Comparison of ENCODE assay signal across 14 cellular contexts in genomic region chr2:64133828-64134227, GRCh38. TPM values are rescaled to one million over a fixed set of nuclear protein-coding genes. Genes with fewer than 3 reads are reported as not detected.
DNase-seq lines count a peak whose midpoint lies in the region; TF ChIP-seq lines count a peak whose summit lies in the region.
"Had no signal": no experiment of that assay in that cellular context is flagged by ENCODE, and none has a peak within 500 bp of the region (broad histone marks: within the 10 kb centered on the region; RNA-seq: fewer than 3 reads in every experiment).

No MANE protein-coding gene starts in this region.

- H3K9ac ChIP-seq in mesendoderm (ENCODE audit: low read length): no peak overlapping the region
- H3K9ac ChIP-seq: parathyroid adenoma had no signal

- no peak overlapping the region for H3K23ac ChIP-seq in mesendoderm (ENCODE audit: low read length)

- H4K8ac ChIP-seq in mesendoderm (ENCODE audit: low read depth, low read length): no peak overlapping the region

- no peaks in the 10 kb centered on the region for H3K9me3 ChIP-seq in effector memory CD4-positive, alpha-beta T cell (ENCODE audit: control insufficient read depth, low read length)
- H3K9me3 ChIP-seq in tibial artery: no peaks in the 10 kb centered on the region
- H3K9me3 ChIP-seq: HAP-1 had no signal

- no peaks in the 10 kb centered on the region for H3K27me3 Mint-ChIP-seq in activated naive CD4-positive, alpha-beta T cell treated with anti-CD3 and anti-CD28 coated beads for 36 hours (ENCODE audit: low read depth)
- H3K27me3 Mint-ChIP-seq in activated naive CD4-positive, alpha-beta T cell treated with anti-CD3 and anti-CD28 coated beads, Interleukin-2, amount 10 ng/mL, durations not matched to agents 7 days and 5 days: no peaks in the 10 kb centered on the region
- no peaks in the 10 kb centered on the region for H3K27me3 Mint-ChIP-seq in T-helper 2 cell treated with Interferon-gamma antibody and Interleukin-4, amounts not matched to agents 5 μg/mL and 100 μg/mL, for 36 hours (ENCODE audit: low read depth)
- no peaks in the 10 kb centered on the region for H3K27me3 Mint-ChIP-seq in type B pancreatic cell

- peak overlapping the region; percentile 72 for H3K27ac Mint-ChIP-seq in activated naive CD4-positive, alpha-beta T cell treated with anti-CD3 and anti-CD28 coated beads for 36 hours
- H3K27ac Mint-ChIP-seq in activated naive CD4-positive, alpha-beta T cell treated with anti-CD3 and anti-CD28 coated beads, Interleukin-2, amount 10 ng/mL, durations not matched to agents 7 days and 5 days: no peak overlapping the region
- H3K27ac Mint-ChIP-seq in T-helper 2 cell treated with Interferon-gamma antibody and Interleukin-4, amounts not matched to agents 5 μg/mL and 100 μg/mL, for 36 hours: no peak overlapping the region
- H3K27ac Mint-ChIP-seq in type B pancreatic cell: peak overlapping the region; percentile 18

- no peak overlapping the region for H3K4ac ChIP-seq in mesendoderm (ENCODE audit: low read depth, low read length)

- no peak overlapping the region for H3K4me3 Mint-ChIP-seq in activated naive CD4-positive, alpha-beta T cell treated with anti-CD3 and anti-CD28 coated beads for 36 hours
- no peak overlapping the region for H3K4me3 Mint-ChIP-seq in activated naive CD4-positive, alpha-beta T cell treated with anti-CD3 and anti-CD28 coated beads, Interleukin-2, amount 10 ng/mL, durations not matched to agents 7 days and 5 days
- H3K4me3 Mint-ChIP-seq in T-helper 2 cell treated with Interferon-gamma antibody and Interleukin-4, amounts not matched to agents 5 μg/mL and 100 μg/mL, for 36 hours: peak overlapping the region; percentile 2
- H3K4me3 Mint-ChIP-seq in type B pancreatic cell: no peak overlapping the region

- H3K4me1 ChIP-seq in mesendoderm (ENCODE audit: control insufficient read depth, low read depth, low read length) (peaks cover 2% of the 10 kb centered on the region), tibial artery (peaks cover 0 to 89% (median 31%) of the 10 kb centered on the region in 4 donors)
- H3K4me1 ChIP-seq in effector memory CD4-positive, alpha-beta T cell (ENCODE audit: control insufficient read depth, insufficient read depth, low read length, poor library complexity, severe bottlenecking): peaks cover 6% of the 10 kb centered on the region

- peaks cover 68% of the 10 kb centered on the region for H3K79me2 ChIP-seq in mesendoderm (ENCODE audit: control insufficient read depth, insufficient read depth, low read length)

- no peak overlapping the region for H2BK5ac ChIP-seq in mesendoderm (ENCODE audit: low read length)

- no peak overlapping the region for H3K18ac ChIP-seq in mesendoderm (ENCODE audit: low read length)

- TF ChIP-seq CTCF in fibroblast of mammary gland (conservative IDR thresholded peaks at IDR 0.05; ENCODE audit: control insufficient read depth, insufficient read depth, low read depth, low read length) (no peak), type B pancreatic cell (conservative IDR thresholded peaks at IDR 0.05) (no peak), tibial artery (IDR thresholded peaks at IDR 0.05) (no peak)

- H3K36me3 ChIP-seq in mesendoderm (ENCODE audit: control insufficient read depth, insufficient read depth, low read length): no peaks in the 10 kb centered on the region
- H3K36me3 ChIP-seq in effector memory CD4-positive, alpha-beta T cell (ENCODE audit: control insufficient read depth, insufficient read depth, low read length): no peaks in the 10 kb centered on the region
- no peaks in the 10 kb centered on the region for H3K36me3 ChIP-seq in tibial artery
- H3K36me3 ChIP-seq: HAP-1 had no signal

- no peak overlapping the region for H3K27ac ChIP-seq in mesendoderm (ENCODE audit: low read depth, low read length)
- no peak overlapping the region for H3K27ac ChIP-seq in effector memory CD4-positive, alpha-beta T cell (ENCODE audit: insufficient read depth, low read length, poor library complexity, severe bottlenecking)
- no peak overlapping the region for H3K27ac ChIP-seq in tibial artery
- H3K27ac ChIP-seq: parathyroid adenoma, PC-9 had no signal

- no peak overlapping the region for H3K56ac ChIP-seq in mesendoderm (ENCODE audit: low read length)

- no peak for DNase-seq in activated naive CD4-positive, alpha-beta T cell treated with anti-CD3 and anti-CD28 coated beads for 36 hours
- DNase-seq in activated naive CD4-positive, alpha-beta T cell treated with anti-CD3 and anti-CD28 coated beads, Interleukin-2, amount 10 ng/mL, durations not matched to agents 7 days and 5 days: no peak
- no peak for DNase-seq in T-helper 2 cell treated with Interferon-gamma antibody and Interleukin-4, amounts not matched to agents 5 μg/mL and 100 μg/mL, for 36 hours (ENCODE audit: low spot score)
- peak; percentile 76 for DNase-seq in fibroblast of mammary gland (ENCODE audit: low read depth)
- DNase-seq in type B pancreatic cell (ENCODE audit: extremely low spot score, unreplicated experiment): no peak
- DNase-seq in mesendoderm: no peak
- no peak for DNase-seq in effector memory CD4-positive, alpha-beta T cell
- DNase-seq in tibial artery: no peak
- DNase-seq: cortex of kidney, Kasumi-1, NCI-H2171 treated with DMSO at 0.1 percent for 48 hours had no signal

- H3K4me2 ChIP-seq in mesendoderm (ENCODE audit: low read length): no peak overlapping the region
- H3K4me2 ChIP-seq: PC-9 had no signal

- peaks cover 4% of the 10 kb centered on the region for H3K36me3 Mint-ChIP-seq in activated naive CD4-positive, alpha-beta T cell treated with anti-CD3 and anti-CD28 coated beads for 36 hours (ENCODE audit: low read depth)
- H3K36me3 Mint-ChIP-seq in activated naive CD4-positive, alpha-beta T cell treated with anti-CD3 and anti-CD28 coated beads, Interleukin-2, amount 10 ng/mL, durations not matched to agents 7 days and 5 days: peaks cover 27% of the 10 kb centered on the region
- peaks cover 28% of the 10 kb centered on the region for H3K36me3 Mint-ChIP-seq in T-helper 2 cell treated with Interferon-gamma antibody and Interleukin-4, amounts not matched to agents 5 μg/mL and 100 μg/mL, for 36 hours (ENCODE audit: low read depth)
- H3K36me3 Mint-ChIP-seq in type B pancreatic cell: peaks cover 25% of the 10 kb centered on the region

- no peak overlapping the region for H2BK120ac ChIP-seq in mesendoderm (ENCODE audit: low read depth, low read length)

- no peaks in the 10 kb centered on the region for H3K27me3 ChIP-seq in mesendoderm (ENCODE audit: insufficient read depth, low read length, poor library complexity)
- H3K27me3 ChIP-seq in effector memory CD4-positive, alpha-beta T cell (replicated peaks; ENCODE audit: control insufficient read depth, insufficient read depth, low read length, poor library complexity, severe bottlenecking): no peaks in the 10 kb centered on the region
- no peaks in the 10 kb centered on the region for H3K27me3 ChIP-seq in tibial artery

- intact Hi-C loops in activated naive CD4-positive, alpha-beta T cell treated with anti-CD3 and anti-CD28 coated beads for 36 hours (cut with micrococcal nuclease): loop anchor here (1.0 to 2.0 kb wide), 5 partner anchors 33 to 193 kb away; no protein-coding TSS in a partner anchor
- intact Hi-C loops in tibial artery (cut with DNase I; ENCODE audit: low total_unique reads): no loop called here

- no peaks in the 10 kb centered on the region for H3K9me3 Mint-ChIP-seq in activated naive CD4-positive, alpha-beta T cell treated with anti-CD3 and anti-CD28 coated beads for 36 hours
- no peaks in the 10 kb centered on the region for H3K9me3 Mint-ChIP-seq in activated naive CD4-positive, alpha-beta T cell treated with anti-CD3 and anti-CD28 coated beads, Interleukin-2, amount 10 ng/mL, durations not matched to agents 7 days and 5 days
- H3K9me3 Mint-ChIP-seq in T-helper 2 cell treated with Interferon-gamma antibody and Interleukin-4, amounts not matched to agents 5 μg/mL and 100 μg/mL, for 36 hours: no peaks in the 10 kb centered on the region
- H3K9me3 Mint-ChIP-seq in type B pancreatic cell: no peaks in the 10 kb centered on the region

- H3K4me1 Mint-ChIP-seq in activated naive CD4-positive, alpha-beta T cell treated with anti-CD3 and anti-CD28 coated beads for 36 hours (ENCODE audit: low read depth): peaks cover 88% of the 10 kb centered on the region
- H3K4me1 Mint-ChIP-seq in activated naive CD4-positive, alpha-beta T cell treated with anti-CD3 and anti-CD28 coated beads, Interleukin-2, amount 10 ng/mL, durations not matched to agents 7 days and 5 days: peaks cover 49% of the 10 kb centered on the region
- H3K4me1 Mint-ChIP-seq in T-helper 2 cell treated with Interferon-gamma antibody and Interleukin-4, amounts not matched to agents 5 μg/mL and 100 μg/mL, for 36 hours (ENCODE audit: low read depth): peaks cover 66% of the 10 kb centered on the region
- peaks cover 43% of the 10 kb centered on the region for H3K4me1 Mint-ChIP-seq in type B pancreatic cell (ENCODE audit: unreplicated experiment)

- CTCF ChIA-PET in activated naive CD4-positive, alpha-beta T cell treated with anti-CD3 and anti-CD28 coated beads for 36 hours (lab: Charles Lee): interaction anchor here (0.8 to 1.8 kb wide), 4 partner anchors 25 to 194 kb away, joined by 3 to 7 read pairs (median 6); no protein-coding TSS in a partner anchor
- CTCF ChIA-PET in activated naive CD4-positive, alpha-beta T cell treated with anti-CD3 and anti-CD28 coated beads, Interleukin-2, amount 10 ng/mL, durations not matched to agents 7 days and 5 days (lab: Charles Lee): interaction anchor here (1.2 kb wide), 1 partner anchor 8 kb away, joined by 4 read pairs; no protein-coding TSS in a partner anchor

- no peak overlapping the region for H2BK15ac ChIP-seq in mesendoderm (replicated peaks; ENCODE audit: low read depth)

- H4K5ac ChIP-seq in mesendoderm (ENCODE audit: low read length): no peak overlapping the region

- H3K4me3 ChIP-seq in fibroblast of mammary gland (ENCODE audit: control insufficient read depth, low read depth, low read length) (no peak overlapping the region), mesendoderm (ENCODE audit: low read length) (no peak overlapping the region), tibial artery (no peak overlapping the region)
- H3K4me3 ChIP-seq in effector memory CD4-positive, alpha-beta T cell (ENCODE audit: insufficient read depth, low read depth, low read length, poor library complexity, severe bottlenecking): no peak overlapping the region
- H3K4me3 ChIP-seq: HAP-1, PC-9 had no signal

- H2AK5ac ChIP-seq in mesendoderm (ENCODE audit: low read length): no peak overlapping the region

- H3K79me1 ChIP-seq in mesendoderm (ENCODE audit: low read length): peaks cover 2% of the 10 kb centered on the region

RNA-seq across cellular contexts. Expression of gene PELI1, which starts 10.4 kb away (rescaled TPM):
- 10 to 100 TPM; 25.7 to 28.0 TPM for total RNA-seq in activated naive CD4-positive, alpha-beta T cell treated with anti-CD3 and anti-CD28 coated beads for 36 hours
- total RNA-seq in type B pancreatic cell (ENCODE audit: low replicate concordance): 57.5 and 58.2 TPM in 2 replicates
- polyA plus RNA-seq in mesendoderm (2013, experiment 1 of 2): 44.0 TPM
- polyA plus RNA-seq in mesendoderm (2013, experiment 2 of 2): 41.3 TPM

Comparison
In these comparisons a context has a peak if more than half of its experiments do, and no peak if none do; other contexts are left out.
1. H3K27ac Mint-ChIP-seq: peak in activated naive CD4-positive, alpha-beta T cell treated with anti-CD3 and anti-CD28 coated beads for 36 hours (single experiment) and type B pancreatic cell (single experiment); none in activated naive CD4-positive, alpha-beta T cell treated with anti-CD3 and anti-CD28 coated beads, Interleukin-2, amount 10 ng/mL, durations not matched to agents 7 days and 5 days (single experiment) and T-helper 2 cell treated with Interferon-gamma antibody and Interleukin-4, amounts not matched to agents 5 μg/mL and 100 μg/mL, for 36 hours (single experiment).